8 cellular contexts compared by ENCODE assay signal in genomic region chr20:36153754-36154695, GRCh38. TPM values are rescaled to one million over a fixed set of nuclear protein-coding genes. Genes with fewer than 3 reads are reported as not detected.
DNase-seq lines count a peak whose midpoint lies in the region; ATAC-seq and TF ChIP-seq lines count a peak whose summit lies in the region.

No MANE protein-coding gene starts in this region.

- intact Hi-C loops in CD4-positive, alpha-beta T cell (cut with DNase I, micrococcal nuclease): no loop called here

- ATAC-seq in CD4-positive, alpha-beta T cell (ENCODE audit: poor library complexity): peak; percentile 60
- ATAC-seq in GM21528 (IDR thresholded peaks at IDR 0.05; ENCODE audit: low FRiP score, unreplicated experiment) (no peak), GM18909 (IDR thresholded peaks at IDR 0.05; ENCODE audit: poor library complexity, unreplicated experiment) (no peak)

- POLR2A ChIA-PET in CD4-positive, alpha-beta T cell (lab: Charles Lee): no interaction called here

- H3K27me3 Mint-ChIP-seq in CD4-positive, alpha-beta T cell: peaks cover 49% of the 10 kb centered on the region

- H3K9me3 ChIP-seq in CD4-positive, alpha-beta T cell (ENCODE audit: control insufficient read depth, low read length): no peaks in the 10 kb centered on the region

- peak in 6 of 10 experiments; percentile 13 to 51 (median 22) for DNase-seq in CD4-positive, alpha-beta T cell
- peak; percentile 35 for DNase-seq in KBM-7
- DNase-seq in SW 1271 (lab: John Stamatoyannopoulos, UW): peak; percentile 59 to 83
- DNase-seq in caudate nucleus (lab: John Stamatoyannopoulos, UW): peak in 59 of 61 donors; percentile 20 to 95 (median 76)
- peak; percentile 90 for DNase-seq in iPS-NIHi7 (ENCODE audit: extremely low spot score)
- no peak for DNase-seq in skeletal muscle cell (ENCODE audit: low read depth)

- H3K27ac ChIP-seq in CD4-positive, alpha-beta T cell (ENCODE audit: low read depth, low read length): no peak overlapping the region
- peak overlapping the region; percentile 92 for H3K27ac ChIP-seq in caudate nucleus (ENCODE audit: low read depth, low read length)

- peak overlapping the region; percentile 86 for H3K4me3 ChIP-seq in skeletal muscle cell (ENCODE audit: low read depth, low read length)

- H3K9me3 Mint-ChIP-seq in CD4-positive, alpha-beta T cell: no peaks in the 10 kb centered on the region

- TF ChIP-seq CTCF in CD4-positive, alpha-beta T cell (IDR thresholded peaks at IDR 0.05): no peak

- CTCF ChIA-PET in CD4-positive, alpha-beta T cell (lab: Charles Lee): no interaction called here

- H3K4me3 Mint-ChIP-seq in CD4-positive, alpha-beta T cell: no peak overlapping the region

- H3K27me3 ChIP-seq in CD4-positive, alpha-beta T cell (ENCODE audit: control insufficient read depth, insufficient read depth, low read length): peaks cover 34% of the 10 kb centered on the region

- no peaks in the 10 kb centered on the region for H3K36me3 Mint-ChIP-seq in CD4-positive, alpha-beta T cell (ENCODE audit: low read depth)

- no peak overlapping the region for H3K27ac Mint-ChIP-seq in CD4-positive, alpha-beta T cell

- peaks cover 6% of the 10 kb centered on the region for H3K4me1 Mint-ChIP-seq in CD4-positive, alpha-beta T cell (ENCODE audit: low read depth)

- in situ Hi-C loops in KBM-7 (cut with MboI; ENCODE audit: low pct_unique_long_range_greater_than_20kb, low sequenced_read_pairs): no loop called here

RNA-seq across cellular contexts. Expression of gene EPB41L1, which starts 0.5 kb away (rescaled TPM):
- total RNA-seq in CD4-positive, alpha-beta T cell: under 1 TPM; 0.19 to 0.25 TPM
